19 cellular contexts compared by ENCODE assay signal in the genomic region with DNA sequence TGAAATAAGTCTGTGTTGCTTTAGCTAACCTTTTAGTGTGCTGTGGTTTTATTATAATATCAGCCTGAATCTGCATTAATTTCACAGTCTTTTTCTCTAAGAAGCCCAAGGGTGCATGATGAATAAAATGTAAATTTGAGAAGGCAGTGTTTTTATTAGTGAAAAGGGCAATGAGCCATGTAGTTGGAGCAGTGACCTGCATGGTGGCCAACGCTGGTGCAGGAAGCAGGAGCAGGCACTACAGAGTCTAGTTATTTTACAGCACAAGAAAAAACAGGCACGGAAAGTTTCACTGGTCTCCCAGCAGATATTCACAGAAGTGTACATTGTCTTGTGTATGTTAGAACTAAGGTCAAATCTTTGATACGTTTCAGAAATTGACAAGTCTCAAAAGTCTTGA.
DNase-seq lines count a peak whose midpoint lies in the region; ATAC-seq, FAIRE-seq and TF ChIP-seq lines count a peak whose summit lies in the region.
"Had no signal": no experiment of that assay in that cellular context is flagged by ENCODE, and none has a peak within 500 bp of the region (broad histone marks: within the 10 kb centered on the region; RNA-seq: fewer than 3 reads in every experiment).

No MANE protein-coding gene starts in this region.

- H3K9me3 ChIP-seq in T-helper 17 cell (ENCODE audit: control insufficient read depth, low read length, poor library complexity, severe bottlenecking) (no peaks in the 10 kb centered on the region), endothelial cell of umbilical vein (replicated peaks; ENCODE audit: control insufficient read depth, insufficient read depth, low read length) (no peaks in the 10 kb centered on the region), esophagus muscularis mucosa (no peaks in the 10 kb centered on the region)
- H3K9me3 ChIP-seq: HAP-1, sigmoid colon, upper lobe of left lung had no signal

- intact Hi-C loops in endothelial cell of umbilical vein (cut with micrococcal nuclease) (no loop called here), esophagus muscularis mucosa (cut with DNase I) (loop anchor here (10.0 kb wide), 1 partner anchor 221 kb away; no protein-coding TSS in a partner anchor)

- H3K4me1 ChIP-seq in endothelial cell of umbilical vein (ENCODE audit: control insufficient read depth, extremely low read depth, insufficient read depth, low read length) = no peaks in the 10 kb centered on the region
- peaks cover 32 to 82% (median 68%) of the 10 kb centered on the region in 4 donors for H3K4me1 ChIP-seq in esophagus muscularis mucosa
- H3K4me1 ChIP-seq: foreskin keratinocyte had no signal

- peaks cover 21% of the 10 kb centered on the region for H3K36me3 Mint-ChIP-seq in activated naive CD4-positive, alpha-beta T cell treated with anti-CD3 and anti-CD28 coated beads, Interleukin-2, amount 50 U/mL, for 24 hours
- peaks cover 37 to 46% of the 10 kb centered on the region in 2 donors for H3K36me3 Mint-ChIP-seq in activated naive CD4-positive, alpha-beta T cell treated with anti-CD3 and anti-CD28 coated beads, Interleukin-2, amount 50 U/mL, for 72 hours
- H3K36me3 Mint-ChIP-seq in T-helper 17 cell (ENCODE audit: low read depth) = peaks cover 14% of the 10 kb centered on the region
- H3K36me3 Mint-ChIP-seq in stimulated activated naive B cell treated with anti-CD40 and anti-IgM and Interleukin-4, amounts not matched to agents 10 μg/mL and 1 μg/mL and 100 μg/mL, for 72 hours = peaks cover 53 to 81% of the 10 kb centered on the region in 2 donors

- no peak overlapping the region for H3K4me2 ChIP-seq in endothelial cell of umbilical vein (ENCODE audit: insufficient read depth, low read length)

- H3K79me2 ChIP-seq in endothelial cell of umbilical vein (ENCODE audit: control insufficient read depth, insufficient read depth, low read length) = no peaks in the 10 kb centered on the region

- H2AFZ ChIP-seq in endothelial cell of umbilical vein (ENCODE audit: low read depth, low read length) = no peak overlapping the region

- DNase-seq in activated naive CD4-positive, alpha-beta T cell treated with anti-CD3 and anti-CD28 coated beads, Interleukin-2, amount 50 U/mL, for 72 hours (ENCODE audit: low spot score in 2 of 2) = no peak
- DNase-seq in T-helper 17 cell (no peak), endothelial cell of umbilical vein (ENCODE audit: low read depth, low spot score) (no peak), esophagus muscularis mucosa (ENCODE audit: extremely low spot score) (no peak), SW480 (ENCODE audit: low spot score) (no peak), glomerular visceral epithelial cell (ENCODE audit: extremely low spot score) (no peak)
- DNase-seq in stimulated activated naive B cell treated with anti-CD40 and anti-IgM and Interleukin-4, amounts not matched to agents 10 μg/mL and 1 μg/mL and 100 μg/mL, for 72 hours = no peak
- DNase-seq: activated effector memory CD4-positive, alpha-beta T cell treated with Interleukin-2 at 50 U/mL for 16 hours; foreskin keratinocyte; IMR-90; MV-4-11; NCI-H1930; NCI-H446; sigmoid colon; upper lobe of left lung had no signal

- FAIRE-seq in endothelial cell of umbilical vein (lab: Jason Lieb, UNC) = peak; percentile 77
- FAIRE-seq: astrocyte had no signal

- BruUV-seq in endothelial cell of umbilical vein (replicated peaks; lab: Mats Ljungman, UMichigan) = no TSS peak

- no peak overlapping the region for H3K4me3 ChIP-seq in endothelial cell of umbilical vein (replicated peaks in 1 of 3; ENCODE audit: insufficient read depth in 1 of 3, low read depth in 1 of 3, low read length in 3 of 3)
- H3K4me3 ChIP-seq in esophagus muscularis mucosa = no peak overlapping the region
- H3K4me3 ChIP-seq: coronary artery, HAP-1, sigmoid colon, upper lobe of left lung had no signal

- H3K27ac Mint-ChIP-seq in activated naive CD4-positive, alpha-beta T cell treated with anti-CD3 and anti-CD28 coated beads, Interleukin-2, amount 50 U/mL, for 24 hours = peak overlapping the region; percentile 81
- H3K27ac Mint-ChIP-seq in activated naive CD4-positive, alpha-beta T cell treated with anti-CD3 and anti-CD28 coated beads, Interleukin-2, amount 50 U/mL, for 72 hours = no peak overlapping the region
- H3K27ac Mint-ChIP-seq in T-helper 17 cell = peak overlapping the region; percentile 91
- H3K27ac Mint-ChIP-seq in stimulated activated naive B cell treated with anti-CD40 and anti-IgM and Interleukin-4, amounts not matched to agents 10 μg/mL and 1 μg/mL and 100 μg/mL, for 72 hours = peak overlapping the region; percentile 37

- H3K9ac ChIP-seq in endothelial cell of umbilical vein (replicated peaks; ENCODE audit: extremely low read depth, insufficient read depth, low read length) = no peak overlapping the region

- H3K4me3 Mint-ChIP-seq in activated naive CD4-positive, alpha-beta T cell treated with anti-CD3 and anti-CD28 coated beads, Interleukin-2, amount 50 U/mL, for 24 hours = no peak overlapping the region
- H3K4me3 Mint-ChIP-seq in T-helper 17 cell = peak overlapping the region; percentile 33
- peak overlapping the region; percentile 25 to 56 for H3K4me3 Mint-ChIP-seq in stimulated activated naive B cell treated with anti-CD40 and anti-IgM and Interleukin-4, amounts not matched to agents 10 μg/mL and 1 μg/mL and 100 μg/mL, for 72 hours

- peaks cover 91% of the 10 kb centered on the region for H3K4me1 Mint-ChIP-seq in activated naive CD4-positive, alpha-beta T cell treated with anti-CD3 and anti-CD28 coated beads, Interleukin-2, amount 50 U/mL, for 24 hours
- H3K4me1 Mint-ChIP-seq in T-helper 17 cell = peaks cover 61% of the 10 kb centered on the region
- H3K4me1 Mint-ChIP-seq in stimulated activated naive B cell treated with anti-CD40 and anti-IgM and Interleukin-4, amounts not matched to agents 10 μg/mL and 1 μg/mL and 100 μg/mL, for 72 hours = peaks cover 61 to 94% of the 10 kb centered on the region in 2 donors

- no peaks in the 10 kb centered on the region for H3K9me3 Mint-ChIP-seq in activated naive CD4-positive, alpha-beta T cell treated with anti-CD3 and anti-CD28 coated beads, Interleukin-2, amount 50 U/mL, for 24 hours
- no peaks in the 10 kb centered on the region for H3K9me3 Mint-ChIP-seq in activated naive CD4-positive, alpha-beta T cell treated with anti-CD3 and anti-CD28 coated beads, Interleukin-2, amount 50 U/mL, for 72 hours
- H3K9me3 Mint-ChIP-seq in stimulated activated naive B cell treated with anti-CD40 and anti-IgM and Interleukin-4, amounts not matched to agents 10 μg/mL and 1 μg/mL and 100 μg/mL, for 72 hours = peaks cover 0 to 5% of the 10 kb centered on the region in 2 donors

- dilution Hi-C loops in endothelial cell of umbilical vein (cut with MboI; ENCODE audit: extremely low pct_ligation_motif_present, low sequenced_read_pairs) = no loop called here

- no peak for TF ChIP-seq POLR2A in endothelial cell of umbilical vein (IDR thresholded peaks at IDR 0.05; ENCODE audit: low read depth, low read length)
- TF ChIP-seq POLR2A in esophagus muscularis mucosa (IDR thresholded peaks at IDR 0.05; ENCODE audit: low read depth) = no peak

- H3K27ac ChIP-seq in endothelial cell of umbilical vein (ENCODE audit: insufficient read depth, low read depth, low read length) (no peak overlapping the region), esophagus muscularis mucosa (replicated peaks in 1 of 4) (no peak overlapping the region)
- H3K27ac ChIP-seq: coronary artery, foreskin keratinocyte, sigmoid colon, upper lobe of left lung had no signal

- H3K27me3 ChIP-seq in endothelial cell of umbilical vein (ENCODE audit: control insufficient read depth in 2 of 2, insufficient read depth in 2 of 2, low read length in 2 of 2) (no peaks in the 10 kb centered on the region), esophagus muscularis mucosa (no peaks in the 10 kb centered on the region)
- H3K27me3 ChIP-seq: foreskin keratinocyte, sigmoid colon, upper lobe of left lung had no signal

- no peaks in the 10 kb centered on the region for H3K27me3 Mint-ChIP-seq in activated naive CD4-positive, alpha-beta T cell treated with anti-CD3 and anti-CD28 coated beads, Interleukin-2, amount 50 U/mL, for 24 hours
- no peaks in the 10 kb centered on the region for H3K27me3 Mint-ChIP-seq in T-helper 17 cell
- H3K27me3 Mint-ChIP-seq in stimulated activated naive B cell treated with anti-CD40 and anti-IgM and Interleukin-4, amounts not matched to agents 10 μg/mL and 1 μg/mL and 100 μg/mL, for 72 hours = no peaks in the 10 kb centered on the region

- TF ChIP-seq CTCF in endothelial cell of umbilical vein (IDR thresholded peaks at IDR 0.05; ENCODE audit: extremely low read depth in 1 of 2, insufficient read depth in 1 of 2, low read depth in 1 of 2, low read length in 2 of 2) (no peak), esophagus muscularis mucosa (IDR thresholded peaks at IDR 0.05) (no peak)

- H3K9me1 ChIP-seq in endothelial cell of umbilical vein (replicated peaks; ENCODE audit: control insufficient read depth, extremely low read depth, insufficient read depth, low read length) = no peaks in the 10 kb centered on the region

- POLR2A ChIA-PET in endothelial cell of umbilical vein (lab: Charles Lee) = no interaction called here

- CTCF ChIA-PET in endothelial cell of umbilical vein (lab: Charles Lee) = interaction anchor here (0.9 to 1.9 kb wide), 3 partner anchors 13 to 1923 kb away, joined by 3 to 4 read pairs (median 3); no protein-coding TSS in a partner anchor

- TF ChIP-seq EP300 in esophagus muscularis mucosa (IDR thresholded peaks at IDR 0.05) = no peak

- no peaks in the 10 kb centered on the region for H4K20me1 ChIP-seq in endothelial cell of umbilical vein (replicated peaks; ENCODE audit: control insufficient read depth, extremely low read depth, insufficient read depth, low read length)

- ATAC-seq in activated naive CD4-positive, alpha-beta T cell treated with anti-CD3 and anti-CD28 coated beads, Interleukin-2, amount 50 U/mL, for 72 hours = no peak
- no peak for ATAC-seq in T-helper 17 cell
- ATAC-seq in stimulated activated naive B cell treated with anti-CD40 and anti-IgM and Interleukin-4, amounts not matched to agents 10 μg/mL and 1 μg/mL and 100 μg/mL, for 72 hours (replicated peaks) = peak in 1 of 2 donors; percentile 16
- ATAC-seq: foreskin keratinocyte had no signal

- WGBS in esophagus muscularis mucosa = 58% methylated on average over 3 of the region's 3 CpGs

- H3K36me3 ChIP-seq in endothelial cell of umbilical vein (ENCODE audit: control insufficient read depth in 2 of 2, extremely low read depth in 1 of 2, insufficient read depth in 2 of 2, low read length in 2 of 2) (no peaks in the 10 kb centered on the region), esophagus muscularis mucosa (peaks cover 0 to 26% (median 6%) of the 10 kb centered on the region in 4 donors)

TF ChIP-seq in endothelial cell of umbilical vein, 7 proteins besides CTCF, POLR2A, EP300 and RAD21 (continues in another document):
- TF ChIP-seq FOS (IDR thresholded peaks at IDR 0.05; ENCODE audit: borderline replicate concordance, insufficient read depth, low read length) (no peak), POLR2AphosphoS5 (IDR thresholded peaks at IDR 0.05; ENCODE audit: insufficient read depth, low read depth, low read length) (no peak), GATA2 (IDR thresholded peaks at IDR 0.05; ENCODE audit: insufficient read depth, insufficient read length, low read depth, low read length) (no peak), JUN (IDR thresholded peaks at IDR 0.05; ENCODE audit: borderline replicate concordance, insufficient read depth, insufficient read length, low read depth) (no peak)

Comparison
In these comparisons a context has a peak if more than half of its experiments do, and no peak if none do; other contexts are left out.
1. H3K27ac Mint-ChIP-seq: peak in activated naive CD4-positive, alpha-beta T cell treated with anti-CD3 and anti-CD28 coated beads, Interleukin-2, amount 50 U/mL, for 24 hours (single experiment), T-helper 17 cell (single experiment) and stimulated activated naive B cell treated with anti-CD40 and anti-IgM and Interleukin-4, amounts not matched to agents 10 μg/mL and 1 μg/mL and 100 μg/mL, for 72 hours (single experiment); none in activated naive CD4-positive, alpha-beta T cell treated with anti-CD3 and anti-CD28 coated beads, Interleukin-2, amount 50 U/mL, for 72 hours (0 of 2).